Comparison of ENCODE assay signal across 28 cellular contexts in the genomic region with DNA sequence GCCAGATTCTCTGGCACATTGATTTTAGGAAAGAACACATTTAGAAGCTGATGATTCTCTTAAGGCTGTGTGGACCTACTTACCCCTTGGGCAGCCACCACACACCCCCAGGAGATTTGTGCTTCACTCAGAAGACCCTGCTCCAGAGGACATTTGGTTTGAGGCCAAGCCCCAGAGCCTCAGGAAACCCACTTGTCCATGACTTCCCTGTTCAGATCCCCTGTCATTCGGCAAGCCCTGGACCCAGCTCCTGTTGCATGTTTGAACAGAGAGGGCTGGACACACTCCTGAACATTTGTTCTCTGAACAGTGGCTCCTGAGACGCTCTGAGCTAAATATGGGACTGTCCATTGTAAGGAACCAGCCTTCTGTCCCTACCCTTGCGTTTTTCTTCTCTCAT.
DNase-seq lines count a peak whose midpoint lies in the region; ATAC-seq and TF ChIP-seq lines count a peak whose summit lies in the region.
"Had no signal": no experiment of that assay in that cellular context is flagged by ENCODE, and none has a peak within 500 bp of the region (broad histone marks: within the 10 kb centered on the region; RNA-seq: fewer than 3 reads in every experiment).

No MANE protein-coding gene starts in this region.

- H3K36me3 ChIP-seq in WERI-Rb-1, result no peaks in the 10 kb centered on the region
- H3K36me3 ChIP-seq: left lung, upper lobe of right lung had no signal

- ATAC-seq in HG03439 (IDR thresholded peaks at IDR 0.05; ENCODE audit: unreplicated experiment), result no peak
- ATAC-seq: A549; CD8-positive, alpha-beta T cell; left lung; stimulated activated effector memory CD8-positive, alpha-beta T cell treated with anti-CD3 and anti-CD28 coated beads, Interleukin-12 subunit alpha, Interleukin-12 subunit beta, amount 100 ng/mL, for 72 hours; upper lobe of right lung had no signal

- H3K4me3 Mint-ChIP-seq in activated T-cell treated with anti-CD3 and anti-CD28 coated beads, Interleukin-2, amount 50 U/mL, for 24 hours, result no peak overlapping the region
- H3K4me3 Mint-ChIP-seq in neural crest cell, result no peak overlapping the region
- no peak overlapping the region for H3K4me3 Mint-ChIP-seq in type B pancreatic cell
- H3K4me3 Mint-ChIP-seq: activated naive CD8-positive, alpha-beta T cell; CD8-positive, alpha-beta T cell; memory B cell; stimulated activated effector memory CD8-positive, alpha-beta T cell treated with anti-CD3 and anti-CD28 coated beads, Interleukin-12 subunit alpha, Interleukin-12 subunit beta, amount 100 ng/mL, for 72 hours had no signal

- H3K27me3 Mint-ChIP-seq in activated T-cell treated with anti-CD3 and anti-CD28 coated beads, Interleukin-2, amount 50 U/mL, for 24 hours, result no peaks in the 10 kb centered on the region
- no peaks in the 10 kb centered on the region for H3K27me3 Mint-ChIP-seq in neural crest cell (ENCODE audit: low read depth)
- H3K27me3 Mint-ChIP-seq in type B pancreatic cell, result no peaks in the 10 kb centered on the region
- H3K27me3 Mint-ChIP-seq: activated naive CD8-positive, alpha-beta T cell had no signal

- no peak overlapping the region for H3K27ac Mint-ChIP-seq in activated T-cell treated with anti-CD3 and anti-CD28 coated beads, Interleukin-2, amount 50 U/mL, for 24 hours
- H3K27ac Mint-ChIP-seq in neural crest cell (ENCODE audit: unreplicated experiment) (peak overlapping the region; percentile 81), type B pancreatic cell (no peak overlapping the region)
- H3K27ac Mint-ChIP-seq: activated naive CD8-positive, alpha-beta T cell; activated T-helper 2 cell treated with anti-CD3 and anti-CD28 coated beads, Interferon-gamma antibody, Interleukin-2, Interleukin-4, amounts not matched to agents 10 μg/mL and 5 μg/mL and 100 μg/mL, durations not matched to agents 14 hours and 24 hours and 36 hours; CD8-positive, alpha-beta T cell; memory B cell; stimulated activated effector memory CD8-positive, alpha-beta T cell treated with anti-CD3 and anti-CD28 coated beads, Interleukin-12 subunit alpha, Interleukin-12 subunit beta, amount 100 ng/mL, for 72 hours had no signal

- peaks cover 6% of the 10 kb centered on the region for H3K4me1 Mint-ChIP-seq in activated T-cell treated with anti-CD3 and anti-CD28 coated beads, Interleukin-2, amount 50 U/mL, for 24 hours (ENCODE audit: low read depth)
- H3K4me1 Mint-ChIP-seq in neural crest cell, result peaks cover 8% of the 10 kb centered on the region
- peaks cover 5% of the 10 kb centered on the region for H3K4me1 Mint-ChIP-seq in type B pancreatic cell (ENCODE audit: unreplicated experiment)
- H3K4me1 Mint-ChIP-seq: stimulated activated effector memory CD8-positive, alpha-beta T cell treated with anti-CD3 and anti-CD28 coated beads, Interleukin-12 subunit alpha, Interleukin-12 subunit beta, amount 100 ng/mL, for 72 hours had no signal

- no peak overlapping the region for H3K4me3 ChIP-seq in WERI-Rb-1 (ENCODE audit: low read depth, low read length)
- H3K4me3 ChIP-seq: A549, left lung, upper lobe of right lung had no signal

- peak; percentile 9 for DNase-seq in activated T-cell treated with anti-CD3 and anti-CD28 coated beads, Interleukin-2, amount 50 U/mL, for 24 hours
- DNase-seq in activated T-cell treated with anti-CD3 and anti-CD28 coated beads, Interleukin-2, amount 50 U/mL, for 48 hours, result no peak
- peak; percentile 1 for DNase-seq in WERI-Rb-1
- DNase-seq in neural crest cell (ENCODE audit: low read depth, low spot score), result no peak
- peak; percentile 39 for DNase-seq in type B pancreatic cell (ENCODE audit: extremely low spot score, unreplicated experiment)
- DNase-seq in NCI-H2196 (lab: John Stamatoyannopoulos, UW; ENCODE audit: unreplicated experiment), result no peak
- no peak for DNase-seq in caudate nucleus (lab: John Stamatoyannopoulos, UW)
- DNase-seq: activated CD4-positive, alpha-beta T cell treated with anti-CD3 and anti-CD28 coated beads, Interleukin-2, amount 50 U/mL, for 48 hours; CD8-positive, alpha-beta T cell; DMS 273 treated with DMSO at 0.1 percent for 48 hours; EL; H7; KBM-7; NCI-H1105; NCI-H187; NCI-H524; OCI-M1; SK-N-SH; substantia nigra; upper lobe of right lung had no signal

- H3K27ac ChIP-seq in WERI-Rb-1, result no peak overlapping the region
- H3K27ac ChIP-seq in caudate nucleus (ENCODE audit: low read depth, low read length), result no peak overlapping the region
- H3K27ac ChIP-seq: A549, epithelial cell of prostate, left lung, upper lobe of right lung had no signal

- H3K27me3 ChIP-seq in WERI-Rb-1 (ENCODE audit: insufficient read depth, low read depth, severe bottlenecking), result peaks cover 9% of the 10 kb centered on the region
- H3K27me3 ChIP-seq: left lung, upper lobe of right lung had no signal

- no peak for TF ChIP-seq CTCF in WERI-Rb-1 (IDR thresholded peaks at IDR 0.05; ENCODE audit: low read depth, low read length)
- TF ChIP-seq CTCF in neural crest cell (conservative IDR thresholded peaks at IDR 0.05), result no peak
- no peak for TF ChIP-seq CTCF in type B pancreatic cell (conservative IDR thresholded peaks at IDR 0.05)

- no peaks in the 10 kb centered on the region for H3K9me3 ChIP-seq in WERI-Rb-1 (ENCODE audit: severe bottlenecking)
- H3K9me3 ChIP-seq: A549, left lung, SK-N-SH, upper lobe of right lung had no signal

- no peaks in the 10 kb centered on the region for H3K9me3 Mint-ChIP-seq in activated T-cell treated with anti-CD3 and anti-CD28 coated beads, Interleukin-2, amount 50 U/mL, for 24 hours
- no peaks in the 10 kb centered on the region for H3K9me3 Mint-ChIP-seq in neural crest cell
- H3K9me3 Mint-ChIP-seq in type B pancreatic cell, result no peaks in the 10 kb centered on the region
- H3K9me3 Mint-ChIP-seq: activated T-helper 2 cell treated with anti-CD3 and anti-CD28 coated beads, Interferon-gamma antibody, Interleukin-2, Interleukin-4, amounts not matched to agents 10 μg/mL and 5 μg/mL and 100 μg/mL, durations not matched to agents 14 hours and 24 hours and 36 hours; CD8-positive, alpha-beta T cell; memory B cell; stimulated activated effector memory CD8-positive, alpha-beta T cell treated with anti-CD3 and anti-CD28 coated beads, Interleukin-12 subunit alpha, Interleukin-12 subunit beta, amount 100 ng/mL, for 72 hours had no signal

- no peaks in the 10 kb centered on the region for H3K36me3 Mint-ChIP-seq in activated T-cell treated with anti-CD3 and anti-CD28 coated beads, Interleukin-2, amount 50 U/mL, for 24 hours (ENCODE audit: low read depth)
- H3K36me3 Mint-ChIP-seq in neural crest cell (ENCODE audit: low read depth) (peaks cover 2% of the 10 kb centered on the region), type B pancreatic cell (peaks cover 15% of the 10 kb centered on the region)
- H3K36me3 Mint-ChIP-seq: activated naive CD8-positive, alpha-beta T cell; CD8-positive, alpha-beta T cell; memory B cell; stimulated activated effector memory CD8-positive, alpha-beta T cell treated with anti-CD3 and anti-CD28 coated beads, Interleukin-12 subunit alpha, Interleukin-12 subunit beta, amount 100 ng/mL, for 72 hours had no signal

Comparison
In these comparisons a context has a peak if more than half of its experiments do, and no peak if none do; other contexts are left out.
1. DNase-seq: peak in activated T-cell treated with anti-CD3 and anti-CD28 coated beads, Interleukin-2, amount 50 U/mL, for 24 hours (single experiment), WERI-Rb-1 (single experiment) and type B pancreatic cell (single experiment); none in activated T-cell treated with anti-CD3 and anti-CD28 coated beads, Interleukin-2, amount 50 U/mL, for 48 hours (0 of 2), neural crest cell (single experiment), NCI-H2196 (single experiment) and caudate nucleus (0 of 61).